27 cellular contexts compared by ENCODE assay signal in the genomic region with DNA sequence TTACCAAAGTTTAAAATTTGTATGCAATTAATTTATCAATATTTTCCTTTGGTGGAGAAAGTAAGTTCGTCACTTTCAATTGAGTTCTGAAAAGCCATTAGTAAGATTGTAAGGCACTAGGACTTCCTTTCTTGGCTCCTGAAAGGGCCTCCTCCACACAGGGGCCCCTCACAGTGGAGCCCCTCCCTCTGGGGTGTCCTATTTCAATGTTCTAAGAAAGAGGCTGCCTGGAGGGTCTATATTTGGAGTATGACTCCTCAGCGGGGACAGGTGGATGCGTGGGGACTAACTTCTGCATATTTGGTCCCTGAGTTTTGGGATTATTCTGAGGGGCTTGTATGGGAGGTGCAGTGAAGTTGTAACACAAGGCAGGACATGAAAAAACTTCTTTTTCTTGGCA. TPM values are rescaled to one million over a fixed set of nuclear protein-coding genes. Genes with fewer than 3 reads are reported as not detected.
DNase-seq lines count a peak whose midpoint lies in the region; ATAC-seq and TF ChIP-seq lines count a peak whose summit lies in the region.
"Had no signal": no experiment of that assay in that cellular context is flagged by ENCODE, and none has a peak within 500 bp of the region (broad histone marks: within the 10 kb centered on the region; RNA-seq: fewer than 3 reads in every experiment).

No MANE protein-coding gene starts in this region.

- peaks cover 20% of the 10 kb centered on the region for H3K36me3 Mint-ChIP-seq in nephron (ENCODE audit: low read depth)

- H3K27ac ChIP-seq in heart left ventricle (no peak overlapping the region), gastroesophageal sphincter (no peak overlapping the region)
- H3K27ac ChIP-seq: brain microvascular endothelial cell had no signal

- TF ChIP-seq CTCF in heart left ventricle (IDR thresholded peaks at IDR 0.05) (no peak), choroid plexus epithelial cell (conservative IDR thresholded peaks at IDR 0.05; ENCODE audit: low read depth, low read length) (no peak), nephron (IDR thresholded peaks at IDR 0.05; ENCODE audit: unreplicated experiment in 3 of 3) (no peak), gastroesophageal sphincter (IDR thresholded peaks at IDR 0.05) (no peak)

- ATAC-seq in left ventricle myocardium superior (peak; percentile 56), heart left ventricle (no peak), HG03439 (IDR thresholded peaks at IDR 0.05; ENCODE audit: unreplicated experiment) (no peak), gastroesophageal sphincter (no peak)
- ATAC-seq: activated CD8-positive, alpha-beta T cell treated with anti-CD3 and anti-CD28 coated beads, Interleukin-2, amount 10 ng/mL, durations not matched to agents 7 days and 5 days; effector memory CD8-positive, alpha-beta T cell; esophagus mucosa; HCT116; Panc1; stimulated activated memory B cell treated with anti-CD40 and anti-IgM and Interleukin-4, amounts not matched to agents 10 μg/mL and 1 μg/mL and 100 μg/mL, for 72 hours had no signal

- H3K27me3 ChIP-seq in heart left ventricle (peaks cover 0 to 5% (median 0%) of the 10 kb centered on the region in 9 donors), gastroesophageal sphincter (no peaks in the 10 kb centered on the region)
- H3K27me3 ChIP-seq: brain microvascular endothelial cell, SJSA1 had no signal

- intact Hi-C loops in left ventricle myocardium superior (cut with micrococcal nuclease) (no loop called here), heart left ventricle (cut with DNase I) (loop anchor here in 1 of 10 donors (10.0 kb wide), 1 partner anchor 59 kb away; no protein-coding TSS in a partner anchor)

- H3K4me3 ChIP-seq in heart left ventricle (no peak overlapping the region), choroid plexus epithelial cell (ENCODE audit: low read depth, low read length) (no peak overlapping the region), gastroesophageal sphincter (no peak overlapping the region)
- H3K4me3 ChIP-seq: SJSA1 had no signal

- H3K9me3 ChIP-seq in heart left ventricle, result no peaks in the 10 kb centered on the region
- H3K9me3 ChIP-seq in gastroesophageal sphincter, result no peaks in the 10 kb centered on the region
- H3K9me3 ChIP-seq: SJSA1 had no signal

- no peaks in the 10 kb centered on the region for H3K27me3 Mint-ChIP-seq in nephron (ENCODE audit: low read depth)
- H3K27me3 Mint-ChIP-seq: effector memory CD8-positive, alpha-beta T cell; stimulated activated memory B cell treated with anti-CD40 and anti-IgM and Interleukin-4, amounts not matched to agents 10 μg/mL and 1 μg/mL and 100 μg/mL, for 72 hours had no signal

- TF ChIP-seq POLR2A in heart left ventricle (IDR thresholded peaks at IDR 0.05) (no peak), gastroesophageal sphincter (IDR thresholded peaks at IDR 0.05) (no peak)

- DNase-seq in left ventricle myocardium superior (no peak), heart left ventricle (no peak), choroid plexus epithelial cell (ENCODE audit: low read depth) (peak; percentile 21), C1 segment of cervical spinal cord (lab: John Stamatoyannopoulos, UW) (no peak), NCI-H2196 (lab: John Stamatoyannopoulos, UW; ENCODE audit: unreplicated experiment) (no peak)
- DNase-seq: activated CD4-positive, alpha-beta T cell treated with anti-CD3 and anti-CD28 coated beads for 1 hour; activated CD8-positive, alpha-beta T cell treated with anti-CD3 and anti-CD28 coated beads, Interleukin-2, amount 10 ng/mL, durations not matched to agents 7 days and 5 days; activated gamma-delta T cell; activated T-cell treated with anti-CD3 and anti-CD28 coated beads for 4 hours; brain microvascular endothelial cell; DND-41; effector memory CD8-positive, alpha-beta T cell; foreskin melanocyte; mammary epithelial cell; NCI-H1105; NCI-H524 treated with DMSO at 0.1 percent for 48 hours; retina; stimulated activated CD4-positive, alpha-beta T cell treated with anti-CD3 and anti-CD28 coated beads, Interleukin-2, amount 100 ng/mL, for 48 hours had no signal

- peak overlapping the region in 2 of 3 experiments; percentile 19 to 59 for H3K27ac Mint-ChIP-seq in nephron
- H3K27ac Mint-ChIP-seq: activated CD8-positive, alpha-beta T cell treated with anti-CD3 and anti-CD28 coated beads, Interleukin-2, amount 10 ng/mL, durations not matched to agents 7 days and 5 days; B cell; effector memory CD8-positive, alpha-beta T cell; stimulated activated memory B cell treated with anti-CD40 and anti-IgM and Interleukin-4, amounts not matched to agents 10 μg/mL and 1 μg/mL and 100 μg/mL, for 72 hours had no signal

- H3K4me1 ChIP-seq in heart left ventricle (no peaks in the 10 kb centered on the region), gastroesophageal sphincter (no peaks in the 10 kb centered on the region)

- H3K36me3 ChIP-seq in heart left ventricle (peaks cover 0 to 8% (median 0%) of the 10 kb centered on the region in 9 donors), gastroesophageal sphincter (no peaks in the 10 kb centered on the region)
- H3K36me3 ChIP-seq: brain microvascular endothelial cell had no signal

- peaks cover 19% of the 10 kb centered on the region for H3K4me1 Mint-ChIP-seq in nephron

- H3K9me3 Mint-ChIP-seq in nephron, result peaks cover 1% of the 10 kb centered on the region
- H3K9me3 Mint-ChIP-seq: effector memory CD8-positive, alpha-beta T cell; stimulated activated memory B cell treated with anti-CD40 and anti-IgM and Interleukin-4, amounts not matched to agents 10 μg/mL and 1 μg/mL and 100 μg/mL, for 72 hours had no signal

- TF ChIP-seq EP300 in gastroesophageal sphincter (IDR thresholded peaks at IDR 0.05), result no peak

- peak overlapping the region; percentile 36 to 77 (median 67) for H3K4me3 Mint-ChIP-seq in nephron
- H3K4me3 Mint-ChIP-seq: activated CD8-positive, alpha-beta T cell treated with anti-CD3 and anti-CD28 coated beads, Interleukin-2, amount 10 ng/mL, durations not matched to agents 7 days and 5 days; B cell; effector memory CD8-positive, alpha-beta T cell; stimulated activated memory B cell treated with anti-CD40 and anti-IgM and Interleukin-4, amounts not matched to agents 10 μg/mL and 1 μg/mL and 100 μg/mL, for 72 hours had no signal

- 38 to 44% (median 40%) methylated on average over 3 of the region's 3 CpGs for WGBS in heart left ventricle, 4 donors
- whole genome bisulfite sequencing in gastroesophageal sphincter (ENCODE audit: low coverage in 1 of 2), 2 donors, result 40 to 42% methylated on average over 1 to 2 of the region's 3 CpGs

RNA-seq across cellular contexts. Expression of gene ARMCX4, which starts 1.6 kb away (rescaled TPM):
- total RNA-seq in left ventricle myocardium superior (5.5 TPM), heart left ventricle (10 to 100 TPM in 1 of 9 donors, 1 to 10 TPM in 8; 1.1 to 11.0 (median 5.1) TPM), gastroesophageal sphincter (10 to 100 TPM in 1 of 4 donors, 1 to 10 TPM in 3; 1.8 to 21.9 (median 8.1) TPM)
- polyA plus RNA-seq in heart left ventricle, result 10 to 100 TPM in 1 of 2 donors, 1 to 10 TPM in 1; 4.2 to 21.1 TPM
